In the genomic region with DNA sequence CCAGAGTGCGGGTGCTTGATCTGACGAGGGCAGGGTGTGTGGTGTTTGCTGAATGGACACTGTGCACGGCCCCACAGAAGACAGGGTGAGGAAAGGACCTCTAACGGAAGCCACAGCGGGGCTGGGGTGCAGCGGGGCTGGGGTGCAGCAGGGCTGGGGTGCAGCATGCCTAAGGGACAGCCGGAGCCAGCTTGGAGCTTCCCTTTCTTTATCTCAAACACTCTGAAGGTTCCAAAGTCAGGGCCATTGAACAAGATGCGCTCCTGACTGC, we compare ENCODE assay signal across 1 cellular context.
TF ChIP-seq lines count a peak whose summit lies in the region.

No MANE protein-coding gene starts in this region.

TF ChIP-seq in IMR-90, 13 proteins besides CTCF, POLR2A, EP300 and RAD21 (continued from another document):
- no peak for TF ChIP-seq BHLHE40 (IDR thresholded peaks at IDR 0.05; ENCODE audit: low read depth, low read length)
